ENCODE assay signal across 8 cellular contexts in the genomic region with DNA sequence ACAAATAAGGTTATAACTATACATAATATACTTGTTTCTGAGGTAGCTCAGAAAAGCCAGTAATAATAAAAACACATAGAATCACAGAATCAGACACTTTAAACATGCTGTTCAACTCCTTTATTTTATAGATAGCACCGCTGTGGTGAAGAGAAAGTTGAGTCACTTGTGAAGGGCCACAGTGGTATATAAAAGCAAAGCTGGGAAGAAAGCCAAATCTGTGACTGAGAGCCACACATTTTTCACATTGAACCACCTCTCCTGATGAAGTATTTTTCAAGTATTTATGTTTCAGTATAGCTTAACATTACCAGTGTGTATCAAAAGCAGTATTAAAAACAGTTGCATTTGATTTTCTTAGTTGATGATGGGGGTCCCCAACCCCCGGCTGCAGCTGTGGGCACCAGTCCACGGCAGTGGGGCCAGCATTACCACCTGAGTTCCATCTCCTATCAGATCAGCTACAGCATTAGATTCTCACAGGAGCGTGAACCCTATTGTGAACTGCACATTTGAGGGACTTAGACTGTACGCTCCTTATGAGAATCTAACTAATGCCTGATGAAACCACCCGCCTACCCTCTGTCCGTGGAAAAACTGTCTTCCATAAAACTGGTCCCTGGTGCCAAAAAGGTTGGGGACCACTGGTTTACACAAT. TPM values are rescaled to one million over a fixed set of nuclear protein-coding genes. Genes with fewer than 3 reads are reported as not detected.
A peak's percentile ranks its signal among the peaks of the same experiment; 100 is the strongest.
DNase-seq lines count a peak whose midpoint lies in the region; ATAC-seq and TF ChIP-seq lines count a peak whose summit lies in the region.

No MANE protein-coding gene starts in this region.

- DNase-seq in heart left ventricle: no peak
- DNase-seq in cardiac septum (ENCODE audit: low spot score): no peak
- no peak for DNase-seq in MM.1S
- DNase-seq in activated naive CD8-positive, alpha-beta T cell treated with anti-CD3 and anti-CD28 coated beads, Interleukin-2, amount 50 U/mL, for 24 hours: no peak
- no peak for DNase-seq in germinal center (ENCODE audit: low spot score)
- DNase-seq in SIG-M5 (lab: John Stamatoyannopoulos, UW): no peak

- H3K27me3 Mint-ChIP-seq in activated naive CD8-positive, alpha-beta T cell treated with anti-CD3 and anti-CD28 coated beads, Interleukin-2, amount 50 U/mL, for 24 hours: no peaks in the 10 kb centered on the region

- CTCF ChIA-PET in HEK293 (lab: Yijun Ruan, JAX): no interaction called here

- H3K4me1 ChIP-seq in heart left ventricle (peaks cover 0 to 70% (median 49%) of the 10 kb centered on the region in 12 donors), HEK293 (ENCODE audit: control insufficient read depth, insufficient read depth, low read length) (peaks cover 10% of the 10 kb centered on the region), MM.1S (ENCODE audit: low read length) (peaks cover 58% of the 10 kb centered on the region), muscle layer of duodenum (ENCODE audit: control insufficient read depth in 1 of 2, insufficient read depth in 2 of 2, low read length in 2 of 2) (peaks cover 15 to 39% of the 10 kb centered on the region in 2 donors)

- POLR2A ChIA-PET in HEK293 (lab: Yijun Ruan, JAX): interaction anchor here (0.7 kb wide), 1 partner anchor 40 kb away, joined by 5 read pairs; no protein-coding TSS in a partner anchor

- H3K27ac ChIP-seq in heart left ventricle: peak overlapping the region in 1 of 12 donors; percentile 1
- peak overlapping the region; percentile 37; the same call in 1 of the 2 replicates for H3K27ac ChIP-seq in HEK293 (ENCODE audit: extremely low read depth, low read depth, low read length)
- H3K27ac ChIP-seq in MM.1S (ENCODE audit: low read length): peak overlapping the region; percentile 7; the same call in 1 of the 2 replicates
- H3K27ac ChIP-seq in muscle layer of duodenum (ENCODE audit: low read length): peak overlapping the region; percentile 35

- H3K4me2 ChIP-seq in MM.1S (ENCODE audit: low read depth, low read length): no peak overlapping the region

- no peaks in the 10 kb centered on the region for H3K9me3 Mint-ChIP-seq in activated naive CD8-positive, alpha-beta T cell treated with anti-CD3 and anti-CD28 coated beads, Interleukin-2, amount 50 U/mL, for 24 hours

- H2AFZ ChIP-seq in MM.1S (ENCODE audit: low read length): no peak overlapping the region

- H3K79me2 ChIP-seq in MM.1S (ENCODE audit: low read length): peaks cover 99% of the 10 kb centered on the region

- H3K27ac Mint-ChIP-seq in activated naive CD8-positive, alpha-beta T cell treated with anti-CD3 and anti-CD28 coated beads, Interleukin-2, amount 50 U/mL, for 24 hours: peak overlapping the region; percentile 49

- ATAC-seq in heart left ventricle: peak in 3 of 4 donors; percentile 29 to 48 (median 38)
- peak; percentile 93 for ATAC-seq in activated naive CD8-positive, alpha-beta T cell treated with anti-CD3 and anti-CD28 coated beads, Interleukin-2, amount 50 U/mL, for 24 hours

- H3K36me3 ChIP-seq in heart left ventricle (no peaks in the 10 kb centered on the region), HEK293 (ENCODE audit: control insufficient read depth in 2 of 2, insufficient read depth in 1 of 2, low read length in 2 of 2) (no peaks in the 10 kb centered on the region; a peak in 1 of 3 replicates), MM.1S (replicated peaks; ENCODE audit: insufficient read depth, low read length) (peaks cover 5% of the 10 kb centered on the region; the same call in 1 of the 2 replicates), muscle layer of duodenum (ENCODE audit: control insufficient read depth in 1 of 2, insufficient read depth in 2 of 2, low read length in 2 of 2) (no peaks in the 10 kb centered on the region)

- H4K20me1 ChIP-seq in MM.1S (ENCODE audit: insufficient read depth, low read length): peaks cover 49% of the 10 kb centered on the region

- TF ChIP-seq CTCF in heart left ventricle (IDR thresholded peaks at IDR 0.05) (no peak), HEK293 (tag by site-specific recombination; IDR thresholded peaks at IDR 0.05) (no peak), MM.1S (IDR thresholded peaks at IDR 0.05; ENCODE audit: low read length) (no peak)

- H3K36me3 Mint-ChIP-seq in activated naive CD8-positive, alpha-beta T cell treated with anti-CD3 and anti-CD28 coated beads, Interleukin-2, amount 50 U/mL, for 24 hours (ENCODE audit: low read depth): peaks cover 12% of the 10 kb centered on the region

- no peak for TF ChIP-seq POLR2A in heart left ventricle (IDR thresholded peaks at IDR 0.05)

- H3K4me3 ChIP-seq in heart left ventricle (no peak overlapping the region), HEK293 (ENCODE audit: low read depth, low read length) (no peak overlapping the region), MM.1S (ENCODE audit: low read length) (no peak overlapping the region), muscle layer of duodenum (ENCODE audit: low read depth in 1 of 2, low read length in 2 of 2) (no peak overlapping the region)

- intact Hi-C loops in heart left ventricle (cut with DNase I): loop anchor here in 1 of 10 donors (5.0 kb wide), 1 partner anchor 41 kb away; no protein-coding TSS in a partner anchor
- intact Hi-C loops in cardiac septum (cut with DNase I): no loop called here

- peaks cover 40% of the 10 kb centered on the region for H3F3A ChIP-seq in MM.1S (ENCODE audit: insufficient read depth, low read length)

- no peak overlapping the region for H3K9ac ChIP-seq in MM.1S (ENCODE audit: low read length)

- H3K9me3 ChIP-seq in heart left ventricle (no peaks in the 10 kb centered on the region), HEK293 (ENCODE audit: control insufficient read depth, insufficient read depth, low read depth, low read length) (no peaks in the 10 kb centered on the region), MM.1S (replicated peaks; ENCODE audit: insufficient read depth, low read length) (no peaks in the 10 kb centered on the region), muscle layer of duodenum (ENCODE audit: control insufficient read depth in 1 of 2, low read length in 2 of 2) (no peaks in the 10 kb centered on the region)

- WGBS in heart left ventricle, 4 donors: 60 to 66% (median 63%) methylated on average over 7 of the region's 7 CpGs

- peak overlapping the region; percentile 1 for H3K4me3 Mint-ChIP-seq in activated naive CD8-positive, alpha-beta T cell treated with anti-CD3 and anti-CD28 coated beads, Interleukin-2, amount 50 U/mL, for 24 hours

- H3K4me1 Mint-ChIP-seq in activated naive CD8-positive, alpha-beta T cell treated with anti-CD3 and anti-CD28 coated beads, Interleukin-2, amount 50 U/mL, for 24 hours: peaks cover 68% of the 10 kb centered on the region

- H3K27me3 ChIP-seq in heart left ventricle (no peaks in the 10 kb centered on the region), MM.1S (replicated peaks; ENCODE audit: insufficient read depth, low read length) (no peaks in the 10 kb centered on the region), muscle layer of duodenum (ENCODE audit: low read depth, low read length) (no peaks in the 10 kb centered on the region)

- H3K9me2 ChIP-seq in MM.1S (replicated peaks; ENCODE audit: insufficient read depth, low read length): 0 out of 2 replicates have a peak, but pooled peaks cover 4% of the 10 kb centered on the region

TF ChIP-seq in HEK293, 187 proteins besides CTCF, POLR2A, EP300 and RAD21 (continues in another document):
- TF ChIP-seq ZNF626 (tag by site-specific recombination; IDR thresholded peaks at IDR 0.05): no peak
- no peak for TF ChIP-seq IKZF3 (tag by site-specific recombination; IDR thresholded peaks at IDR 0.05)
- TF ChIP-seq, protein P1, sequence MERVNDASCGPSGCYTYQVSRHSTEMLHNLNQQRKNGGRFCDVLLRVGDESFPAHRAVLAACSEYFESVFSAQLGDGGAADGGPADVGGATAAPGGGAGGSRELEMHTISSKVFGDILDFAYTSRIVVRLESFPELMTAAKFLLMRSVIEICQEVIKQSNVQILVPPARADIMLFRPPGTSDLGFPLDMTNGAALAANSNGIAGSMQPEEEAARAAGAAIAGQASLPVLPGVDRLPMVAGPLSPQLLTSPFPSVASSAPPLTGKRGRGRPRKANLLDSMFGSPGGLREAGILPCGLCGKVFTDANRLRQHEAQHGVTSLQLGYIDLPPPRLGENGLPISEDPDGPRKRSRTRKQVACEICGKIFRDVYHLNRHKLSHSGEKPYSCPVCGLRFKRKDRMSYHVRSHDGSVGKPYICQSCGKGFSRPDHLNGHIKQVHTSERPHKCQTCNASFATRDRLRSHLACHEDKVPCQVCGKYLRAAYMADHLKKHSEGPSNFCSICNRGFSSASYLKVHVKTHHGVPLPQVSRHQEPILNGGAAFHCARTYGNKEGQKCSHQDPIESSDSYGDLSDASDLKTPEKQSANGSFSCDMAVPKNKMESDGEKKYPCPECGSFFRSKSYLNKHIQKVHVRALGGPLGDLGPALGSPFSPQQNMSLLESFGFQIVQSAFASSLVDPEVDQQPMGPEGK (tag by site-specific recombination; IDR thresholded peaks at IDR 0.05): no peak
- TF ChIP-seq, protein P2, sequence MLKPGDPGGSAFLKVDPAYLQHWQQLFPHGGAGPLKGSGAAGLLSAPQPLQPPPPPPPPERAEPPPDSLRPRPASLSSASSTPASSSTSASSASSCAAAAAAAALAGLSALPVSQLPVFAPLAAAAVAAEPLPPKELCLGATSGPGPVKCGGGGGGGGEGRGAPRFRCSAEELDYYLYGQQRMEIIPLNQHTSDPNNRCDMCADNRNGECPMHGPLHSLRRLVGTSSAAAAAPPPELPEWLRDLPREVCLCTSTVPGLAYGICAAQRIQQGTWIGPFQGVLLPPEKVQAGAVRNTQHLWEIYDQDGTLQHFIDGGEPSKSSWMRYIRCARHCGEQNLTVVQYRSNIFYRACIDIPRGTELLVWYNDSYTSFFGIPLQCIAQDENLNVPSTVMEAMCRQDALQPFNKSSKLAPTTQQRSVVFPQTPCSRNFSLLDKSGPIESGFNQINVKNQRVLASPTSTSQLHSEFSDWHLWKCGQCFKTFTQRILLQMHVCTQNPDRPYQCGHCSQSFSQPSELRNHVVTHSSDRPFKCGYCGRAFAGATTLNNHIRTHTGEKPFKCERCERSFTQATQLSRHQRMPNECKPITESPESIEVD (tag by site-specific recombination; IDR thresholded peaks at IDR 0.05): 0 out of 2 replicates have a peak, but pooled peaks have one; percentile 39
- TF ChIP-seq ZNF24 (tag by site-specific recombination; IDR thresholded peaks at IDR 0.05): no peak
- peak; percentile 38; the same call in 1 of the 2 replicates for TF ChIP-seq ZNF10 (tag by site-specific recombination; IDR thresholded peaks at IDR 0.05)
- no peak for TF ChIP-seq ZNF266 (tag by site-specific recombination; IDR thresholded peaks at IDR 0.05; ENCODE audit: low read depth)
- no peak for TF ChIP-seq OSR2 (tag by site-specific recombination; IDR thresholded peaks at IDR 0.05)
- TF ChIP-seq ZFP37 (tag by site-specific recombination; IDR thresholded peaks at IDR 0.05): no peak
- TF ChIP-seq OVOL3 (tag by site-specific recombination; IDR thresholded peaks at IDR 0.05): no peak

RNA-seq across cellular contexts. Expression of a gene that starts 46.2 kb away (rescaled TPM):
- total RNA-seq in heart left ventricle: 100 to 1,000 TPM in 6 of 9 donors, 10 to 100 TPM in 3; 50.0 to 176 (median 120) TPM
- polyA plus RNA-seq in heart left ventricle: 10 to 100 TPM; 24.0 to 46.0 TPM
- total RNA-seq in cardiac septum: 164 TPM
